1 cellular context compared by ENCODE assay signal in the genomic region with DNA sequence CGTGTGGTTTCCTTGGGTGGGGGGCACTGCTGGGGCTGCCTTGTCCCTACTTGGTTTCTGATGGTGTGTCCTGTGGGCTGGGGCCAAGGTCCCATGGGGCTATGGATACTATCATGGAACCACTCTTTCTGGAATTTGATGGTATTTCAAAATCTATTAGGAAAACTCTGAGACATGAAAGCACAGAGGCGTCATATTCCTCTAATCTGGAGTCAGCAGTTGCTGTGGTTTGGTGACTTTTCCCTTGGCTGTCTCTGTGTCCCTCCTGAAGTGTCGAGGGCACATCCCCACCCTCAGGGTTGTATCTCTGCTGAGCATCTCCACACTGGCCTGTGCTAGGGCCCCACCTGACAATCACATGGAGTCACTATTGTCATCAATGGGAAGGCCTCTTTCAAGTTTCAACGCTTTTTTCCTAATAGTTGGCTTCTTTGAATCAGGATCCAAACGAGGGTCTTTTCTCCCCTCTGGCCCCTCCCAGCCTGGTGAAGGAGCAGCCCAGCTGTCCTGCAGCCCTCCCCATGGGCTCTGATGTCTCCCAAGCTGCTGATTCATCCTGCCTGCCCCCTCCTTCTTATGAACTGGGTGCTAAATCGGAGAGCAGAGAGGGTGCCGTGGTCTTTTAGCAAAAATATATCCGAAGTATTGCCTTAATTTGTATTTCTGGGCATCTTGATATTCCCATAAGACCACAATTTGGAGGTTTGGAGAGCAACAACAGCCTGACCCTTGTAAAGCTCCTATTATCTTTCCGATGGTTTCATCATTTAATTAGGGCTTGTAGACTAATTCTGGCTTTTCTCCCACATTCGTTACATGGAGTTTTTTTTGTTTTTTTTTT.
A peak's percentile ranks its signal among the peaks of the same experiment; 100 is the strongest.
TF ChIP-seq lines count a peak whose summit lies in the region.

No MANE protein-coding gene starts in this region.

TF ChIP-seq in K562, 482 proteins besides CTCF, POLR2A, EP300 and RAD21 (continued from another document and continues in another):
- TF ChIP-seq, protein P1, sequence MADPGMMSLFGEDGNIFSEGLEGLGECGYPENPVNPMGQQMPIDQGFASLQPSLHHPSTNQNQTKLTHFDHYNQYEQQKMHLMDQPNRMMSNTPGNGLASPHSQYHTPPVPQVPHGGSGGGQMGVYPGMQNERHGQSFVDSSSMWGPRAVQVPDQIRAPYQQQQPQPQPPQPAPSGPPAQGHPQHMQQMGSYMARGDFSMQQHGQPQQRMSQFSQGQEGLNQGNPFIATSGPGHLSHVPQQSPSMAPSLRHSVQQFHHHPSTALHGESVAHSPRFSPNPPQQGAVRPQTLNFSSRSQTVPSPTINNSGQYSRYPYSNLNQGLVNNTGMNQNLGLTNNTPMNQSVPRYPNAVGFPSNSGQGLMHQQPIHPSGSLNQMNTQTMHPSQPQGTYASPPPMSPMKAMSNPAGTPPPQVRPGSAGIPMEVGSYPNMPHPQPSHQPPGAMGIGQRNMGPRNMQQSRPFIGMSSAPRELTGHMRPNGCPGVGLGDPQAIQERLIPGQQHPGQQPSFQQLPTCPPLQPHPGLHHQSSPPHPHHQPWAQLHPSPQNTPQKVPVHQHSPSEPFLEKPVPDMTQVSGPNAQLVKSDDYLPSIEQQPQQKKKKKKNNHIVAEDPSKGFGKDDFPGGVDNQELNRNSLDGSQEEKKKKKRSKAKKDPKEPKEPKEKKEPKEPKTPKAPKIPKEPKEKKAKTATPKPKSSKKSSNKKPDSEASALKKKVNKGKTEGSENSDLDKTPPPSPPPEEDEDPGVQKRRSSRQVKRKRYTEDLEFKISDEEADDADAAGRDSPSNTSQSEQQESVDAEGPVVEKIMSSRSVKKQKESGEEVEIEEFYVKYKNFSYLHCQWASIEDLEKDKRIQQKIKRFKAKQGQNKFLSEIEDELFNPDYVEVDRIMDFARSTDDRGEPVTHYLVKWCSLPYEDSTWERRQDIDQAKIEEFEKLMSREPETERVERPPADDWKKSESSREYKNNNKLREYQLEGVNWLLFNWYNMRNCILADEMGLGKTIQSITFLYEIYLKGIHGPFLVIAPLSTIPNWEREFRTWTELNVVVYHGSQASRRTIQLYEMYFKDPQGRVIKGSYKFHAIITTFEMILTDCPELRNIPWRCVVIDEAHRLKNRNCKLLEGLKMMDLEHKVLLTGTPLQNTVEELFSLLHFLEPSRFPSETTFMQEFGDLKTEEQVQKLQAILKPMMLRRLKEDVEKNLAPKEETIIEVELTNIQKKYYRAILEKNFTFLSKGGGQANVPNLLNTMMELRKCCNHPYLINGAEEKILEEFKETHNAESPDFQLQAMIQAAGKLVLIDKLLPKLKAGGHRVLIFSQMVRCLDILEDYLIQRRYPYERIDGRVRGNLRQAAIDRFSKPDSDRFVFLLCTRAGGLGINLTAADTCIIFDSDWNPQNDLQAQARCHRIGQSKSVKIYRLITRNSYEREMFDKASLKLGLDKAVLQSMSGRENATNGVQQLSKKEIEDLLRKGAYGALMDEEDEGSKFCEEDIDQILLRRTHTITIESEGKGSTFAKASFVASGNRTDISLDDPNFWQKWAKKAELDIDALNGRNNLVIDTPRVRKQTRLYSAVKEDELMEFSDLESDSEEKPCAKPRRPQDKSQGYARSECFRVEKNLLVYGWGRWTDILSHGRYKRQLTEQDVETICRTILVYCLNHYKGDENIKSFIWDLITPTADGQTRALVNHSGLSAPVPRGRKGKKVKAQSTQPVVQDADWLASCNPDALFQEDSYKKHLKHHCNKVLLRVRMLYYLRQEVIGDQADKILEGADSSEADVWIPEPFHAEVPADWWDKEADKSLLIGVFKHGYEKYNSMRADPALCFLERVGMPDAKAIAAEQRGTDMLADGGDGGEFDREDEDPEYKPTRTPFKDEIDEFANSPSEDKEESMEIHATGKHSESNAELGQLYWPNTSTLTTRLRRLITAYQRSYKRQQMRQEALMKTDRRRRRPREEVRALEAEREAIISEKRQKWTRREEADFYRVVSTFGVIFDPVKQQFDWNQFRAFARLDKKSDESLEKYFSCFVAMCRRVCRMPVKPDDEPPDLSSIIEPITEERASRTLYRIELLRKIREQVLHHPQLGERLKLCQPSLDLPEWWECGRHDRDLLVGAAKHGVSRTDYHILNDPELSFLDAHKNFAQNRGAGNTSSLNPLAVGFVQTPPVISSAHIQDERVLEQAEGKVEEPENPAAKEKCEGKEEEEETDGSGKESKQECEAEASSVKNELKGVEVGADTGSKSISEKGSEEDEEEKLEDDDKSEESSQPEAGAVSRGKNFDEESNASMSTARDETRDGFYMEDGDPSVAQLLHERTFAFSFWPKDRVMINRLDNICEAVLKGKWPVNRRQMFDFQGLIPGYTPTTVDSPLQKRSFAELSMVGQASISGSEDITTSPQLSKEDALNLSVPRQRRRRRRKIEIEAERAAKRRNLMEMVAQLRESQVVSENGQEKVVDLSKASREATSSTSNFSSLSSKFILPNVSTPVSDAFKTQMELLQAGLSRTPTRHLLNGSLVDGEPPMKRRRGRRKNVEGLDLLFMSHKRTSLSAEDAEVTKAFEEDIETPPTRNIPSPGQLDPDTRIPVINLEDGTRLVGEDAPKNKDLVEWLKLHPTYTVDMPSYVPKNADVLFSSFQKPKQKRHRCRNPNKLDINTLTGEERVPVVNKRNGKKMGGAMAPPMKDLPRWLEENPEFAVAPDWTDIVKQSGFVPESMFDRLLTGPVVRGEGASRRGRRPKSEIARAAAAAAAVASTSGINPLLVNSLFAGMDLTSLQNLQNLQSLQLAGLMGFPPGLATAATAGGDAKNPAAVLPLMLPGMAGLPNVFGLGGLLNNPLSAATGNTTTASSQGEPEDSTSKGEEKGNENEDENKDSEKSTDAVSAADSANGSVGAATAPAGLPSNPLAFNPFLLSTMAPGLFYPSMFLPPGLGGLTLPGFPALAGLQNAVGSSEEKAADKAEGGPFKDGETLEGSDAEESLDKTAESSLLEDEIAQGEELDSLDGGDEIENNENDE (IDR thresholded peaks at IDR 0.05; ENCODE audit: low read depth, low read length) = no peak
- TF ChIP-seq, protein P2, sequence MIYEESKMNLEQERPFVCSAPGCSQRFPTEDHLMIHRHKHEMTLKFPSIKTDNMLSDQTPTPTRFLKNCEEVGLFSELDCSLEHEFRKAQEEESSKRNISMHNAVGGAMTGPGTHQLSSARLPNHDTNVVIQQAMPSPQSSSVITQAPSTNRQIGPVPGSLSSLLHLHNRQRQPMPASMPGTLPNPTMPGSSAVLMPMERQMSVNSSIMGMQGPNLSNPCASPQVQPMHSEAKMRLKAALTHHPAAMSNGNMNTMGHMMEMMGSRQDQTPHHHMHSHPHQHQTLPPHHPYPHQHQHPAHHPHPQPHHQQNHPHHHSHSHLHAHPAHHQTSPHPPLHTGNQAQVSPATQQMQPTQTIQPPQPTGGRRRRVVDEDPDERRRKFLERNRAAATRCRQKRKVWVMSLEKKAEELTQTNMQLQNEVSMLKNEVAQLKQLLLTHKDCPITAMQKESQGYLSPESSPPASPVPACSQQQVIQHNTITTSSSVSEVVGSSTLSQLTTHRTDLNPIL (CRISPR knock-in tag; IDR thresholded peaks at IDR 0.05) = peak; percentile 97
- no peak for TF ChIP-seq NUFIP1 (IDR thresholded peaks at IDR 0.05; ENCODE audit: partially characterized antibody)
- TF ChIP-seq, protein P3, sequence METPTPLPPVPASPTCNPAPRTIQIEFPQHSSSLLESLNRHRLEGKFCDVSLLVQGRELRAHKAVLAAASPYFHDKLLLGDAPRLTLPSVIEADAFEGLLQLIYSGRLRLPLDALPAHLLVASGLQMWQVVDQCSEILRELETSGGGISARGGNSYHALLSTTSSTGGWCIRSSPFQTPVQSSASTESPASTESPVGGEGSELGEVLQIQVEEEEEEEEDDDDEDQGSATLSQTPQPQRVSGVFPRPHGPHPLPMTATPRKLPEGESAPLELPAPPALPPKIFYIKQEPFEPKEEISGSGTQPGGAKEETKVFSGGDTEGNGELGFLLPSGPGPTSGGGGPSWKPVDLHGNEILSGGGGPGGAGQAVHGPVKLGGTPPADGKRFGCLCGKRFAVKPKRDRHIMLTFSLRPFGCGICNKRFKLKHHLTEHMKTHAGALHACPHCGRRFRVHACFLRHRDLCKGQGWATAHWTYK (CRISPR knock-in tag; IDR thresholded peaks at IDR 0.05) = peak; percentile 99
- peak; percentile 92 for TF ChIP-seq ZNF780A (CRISPR knock-in tag; IDR thresholded peaks at IDR 0.05)
- peak; percentile 70 for TF ChIP-seq JUND (IDR thresholded peaks at IDR 0.05; ENCODE audit: borderline replicate concordance, low read depth, low read length)
- peak; percentile 91; the same call in 2 of the 3 replicates for TF ChIP-seq JUND (tag; IDR thresholded peaks at IDR 0.05; ENCODE audit: borderline replicate concordance, low read depth, low read length)
- TF ChIP-seq ATF4 (CRISPR knock-in tag; IDR thresholded peaks at IDR 0.05) = peak; percentile 90
- TF ChIP-seq HOXB6 (CRISPR knock-in tag; IDR thresholded peaks at IDR 0.05; ENCODE audit: borderline replicate concordance) = peak; percentile 92; the same call in 1 of the 2 replicates
- TF ChIP-seq ZNF347 (CRISPR knock-in tag; IDR thresholded peaks at IDR 0.05; ENCODE audit: low read depth) = 0 out of 2 replicates have a peak, but pooled peaks have one; percentile 68
- TF ChIP-seq ZNF232 (CRISPR knock-in tag; IDR thresholded peaks at IDR 0.05) = peak; percentile 90; the same call in 1 of the 2 replicates
- TF ChIP-seq, protein P4, sequence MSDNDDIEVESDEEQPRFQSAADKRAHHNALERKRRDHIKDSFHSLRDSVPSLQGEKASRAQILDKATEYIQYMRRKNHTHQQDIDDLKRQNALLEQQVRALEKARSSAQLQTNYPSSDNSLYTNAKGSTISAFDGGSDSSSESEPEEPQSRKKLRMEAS (CRISPR knock-in tag; IDR thresholded peaks at IDR 0.05) = peak; percentile 84
- 0 out of 2 replicates have a peak, but pooled peaks have one; percentile 13 for TF ChIP-seq CEBPB (tag; IDR thresholded peaks at IDR 0.05)
- peak; percentile 99 for TF ChIP-seq OTX1 (CRISPR knock-in tag; IDR thresholded peaks at IDR 0.05)
- peak; percentile 33 for TF ChIP-seq HCFC1 (IDR thresholded peaks at IDR 0.05; ENCODE audit: low read depth, low read length)
- TF ChIP-seq ZBTB17 (CRISPR knock-in tag; IDR thresholded peaks at IDR 0.05) = peak; percentile 96
- no peak for TF ChIP-seq CHD4 (IDR thresholded peaks at IDR 0.05; ENCODE audit: insufficient read depth, insufficient replicate concordance, low read depth, low read length, poor library complexity, severe bottlenecking)
- peak; percentile 91 for TF ChIP-seq ZFP1 (CRISPR knock-in tag; IDR thresholded peaks at IDR 0.05)
- TF ChIP-seq ZNF184 (CRISPR knock-in tag; IDR thresholded peaks at IDR 0.05) = no peak
- no peak; the same call in 1 of the 2 replicates for TF ChIP-seq ZNF586 (CRISPR knock-in tag; conservative IDR thresholded peaks at IDR 0.05)
- TF ChIP-seq, protein P5, sequence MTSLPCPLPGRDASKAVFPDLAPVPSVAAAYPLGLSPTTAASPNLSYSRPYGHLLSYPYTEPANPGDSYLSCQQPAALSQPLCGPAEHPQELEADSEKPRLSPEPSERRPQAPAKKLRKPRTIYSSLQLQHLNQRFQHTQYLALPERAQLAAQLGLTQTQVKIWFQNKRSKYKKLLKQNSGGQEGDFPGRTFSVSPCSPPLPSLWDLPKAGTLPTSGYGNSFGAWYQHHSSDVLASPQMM (CRISPR knock-in tag; IDR thresholded peaks at IDR 0.05) = no peak
- peak; percentile 99 for TF ChIP-seq HIVEP1 (CRISPR knock-in tag; IDR thresholded peaks at IDR 0.05)
- peak; percentile 94 for TF ChIP-seq CBFB (CRISPR knock-in tag; IDR thresholded peaks at IDR 0.05)
- TF ChIP-seq FOSL1 (tag; conservative IDR thresholded peaks at IDR 0.05) = peak; percentile 94
- TF ChIP-seq ZBTB26 (CRISPR knock-in tag; IDR thresholded peaks at IDR 0.05) = peak; percentile 99
- peak; percentile 78 for TF ChIP-seq MAFK (IDR thresholded peaks at IDR 0.05; ENCODE audit: low read length)
- TF ChIP-seq, protein P6, sequence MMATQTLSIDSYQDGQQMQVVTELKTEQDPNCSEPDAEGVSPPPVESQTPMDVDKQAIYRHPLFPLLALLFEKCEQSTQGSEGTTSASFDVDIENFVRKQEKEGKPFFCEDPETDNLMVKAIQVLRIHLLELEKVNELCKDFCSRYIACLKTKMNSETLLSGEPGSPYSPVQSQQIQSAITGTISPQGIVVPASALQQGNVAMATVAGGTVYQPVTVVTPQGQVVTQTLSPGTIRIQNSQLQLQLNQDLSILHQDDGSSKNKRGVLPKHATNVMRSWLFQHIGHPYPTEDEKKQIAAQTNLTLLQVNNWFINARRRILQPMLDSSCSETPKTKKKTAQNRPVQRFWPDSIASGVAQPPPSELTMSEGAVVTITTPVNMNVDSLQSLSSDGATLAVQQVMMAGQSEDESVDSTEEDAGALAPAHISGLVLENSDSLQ (IDR thresholded peaks at IDR 0.05) = no peak
- TF ChIP-seq PATZ1 (CRISPR knock-in tag; IDR thresholded peaks at IDR 0.05; ENCODE audit: borderline replicate concordance) = peak; percentile 98
- TF ChIP-seq PHTF2 (CRISPR knock-in tag; IDR thresholded peaks at IDR 0.05) = peak; percentile 68
